8 cellular contexts compared by ENCODE assay signal in genomic region chr4:112321768-112322684, GRCh38. TPM values are rescaled to one million over a fixed set of nuclear protein-coding genes. Genes with fewer than 3 reads are reported as not detected.
DNase-seq lines count a peak whose midpoint lies in the region; ATAC-seq and TF ChIP-seq lines count a peak whose summit lies in the region.

No MANE protein-coding gene starts in this region.

- no peaks in the 10 kb centered on the region for H3K9me3 Mint-ChIP-seq in activated CD8-positive, alpha-beta T cell treated with anti-CD3 and anti-CD28 coated beads, Interleukin-2, amount 10 ng/mL, durations not matched to agents 7 days and 5 days (ENCODE audit: insufficient read depth)

- no peaks in the 10 kb centered on the region for H3K36me3 ChIP-seq in endocrine pancreas (ENCODE audit: control insufficient read depth, insufficient read depth, low read length)

- peaks cover 17% of the 10 kb centered on the region for H3K4me1 Mint-ChIP-seq in activated CD8-positive, alpha-beta T cell treated with anti-CD3 and anti-CD28 coated beads, Interleukin-2, amount 10 ng/mL, durations not matched to agents 7 days and 5 days (ENCODE audit: low read depth)

- H3K27me3 ChIP-seq in endocrine pancreas (ENCODE audit: control insufficient read depth, insufficient read depth, low read length), result no peaks in the 10 kb centered on the region

- H3K27me3 Mint-ChIP-seq in activated CD8-positive, alpha-beta T cell treated with anti-CD3 and anti-CD28 coated beads, Interleukin-2, amount 10 ng/mL, durations not matched to agents 7 days and 5 days (ENCODE audit: low read depth), result no peaks in the 10 kb centered on the region

- POLR2A ChIA-PET in activated CD8-positive, alpha-beta T cell treated with anti-CD3 and anti-CD28 coated beads, Interleukin-2, amount 10 ng/mL, durations not matched to agents 7 days and 5 days (lab: Charles Lee), result no interaction called here

- no peaks in the 10 kb centered on the region for H3K9me3 ChIP-seq in endocrine pancreas (ENCODE audit: control insufficient read depth, low read length)

- H3K27ac Mint-ChIP-seq in activated CD8-positive, alpha-beta T cell treated with anti-CD3 and anti-CD28 coated beads, Interleukin-2, amount 10 ng/mL, durations not matched to agents 7 days and 5 days, result no peak overlapping the region

- TF ChIP-seq CTCF in AG09309 (IDR thresholded peaks at IDR 0.05; ENCODE audit: control insufficient read depth, insufficient read depth, low read depth, low read length, missing control alignments) (peak; percentile 87), GM20000 (IDR thresholded peaks at IDR 0.05; ENCODE audit: extremely low read depth, missing control alignments) (peak; percentile 63)

- ATAC-seq in activated CD8-positive, alpha-beta T cell treated with anti-CD3 and anti-CD28 coated beads, Interleukin-2, amount 10 ng/mL, durations not matched to agents 7 days and 5 days, result peak; percentile 76
- ATAC-seq in GM21717 (IDR thresholded peaks at IDR 0.05; ENCODE audit: unreplicated experiment), result no peak

- H3K36me3 Mint-ChIP-seq in activated CD8-positive, alpha-beta T cell treated with anti-CD3 and anti-CD28 coated beads, Interleukin-2, amount 10 ng/mL, durations not matched to agents 7 days and 5 days (ENCODE audit: low read depth), result peaks cover 2% of the 10 kb centered on the region

- DNase-seq in AG09309 (ENCODE audit: low read depth) (no peak), GM20000 (ENCODE audit: low spot score) (peak; percentile 52), NCI-H69 (lab: John Stamatoyannopoulos, UW) (peak; percentile 68), mucosa of gallbladder (ENCODE audit: low spot score) (peak; percentile 65)
- peak; percentile 89 for DNase-seq in activated CD8-positive, alpha-beta T cell treated with anti-CD3 and anti-CD28 coated beads, Interleukin-2, amount 10 ng/mL, durations not matched to agents 7 days and 5 days
- peak; percentile 90 for DNase-seq in stimulated activated CD8-positive, alpha-beta memory T cell treated with anti-CD3 and anti-CD28 coated beads, Interleukin-4, amount 100 ng/mL, for 48 hours

- no peak overlapping the region for H3K9ac ChIP-seq in endocrine pancreas (ENCODE audit: control insufficient read depth, insufficient read depth, low read length)

- CTCF ChIA-PET in activated CD8-positive, alpha-beta T cell treated with anti-CD3 and anti-CD28 coated beads, Interleukin-2, amount 10 ng/mL, durations not matched to agents 7 days and 5 days (lab: Charles Lee), result interaction anchor here (0.6 to 2.3 kb wide), 24 partner anchors 10 to 616 kb away, joined by 3 to 10 read pairs (median 4); partner anchors contain the start of genes ALPK1 and TIFA

- no peak overlapping the region for H3K4me3 ChIP-seq in AG09309 (ENCODE audit: control insufficient read depth, low read depth, low read length)
- H3K4me3 ChIP-seq in endocrine pancreas (ENCODE audit: control insufficient read depth, insufficient read depth, low read length), result peak overlapping the region; percentile 12

- no peaks in the 10 kb centered on the region for H3K4me1 ChIP-seq in endocrine pancreas (ENCODE audit: control insufficient read depth, insufficient read depth, low read length)

- no peak overlapping the region for H3K4me3 Mint-ChIP-seq in activated CD8-positive, alpha-beta T cell treated with anti-CD3 and anti-CD28 coated beads, Interleukin-2, amount 10 ng/mL, durations not matched to agents 7 days and 5 days

RNA-seq across cellular contexts. Expression of gene ALPK1, which starts 24.9 kb away (rescaled TPM):
- total RNA-seq in activated CD8-positive, alpha-beta T cell treated with anti-CD3 and anti-CD28 coated beads, Interleukin-2, amount 10 ng/mL, durations not matched to agents 7 days and 5 days, result 10 to 100 TPM; 11.8 to 14.1 TPM
- total RNA-seq in mucosa of gallbladder, result 21.3 TPM

RNA-seq across cellular contexts. Expression of gene TIFA, which starts 36.3 kb away (rescaled TPM):
- 10 to 100 TPM; 23.8 to 24.4 TPM for total RNA-seq in activated CD8-positive, alpha-beta T cell treated with anti-CD3 and anti-CD28 coated beads, Interleukin-2, amount 10 ng/mL, durations not matched to agents 7 days and 5 days
- 9.6 TPM for total RNA-seq in mucosa of gallbladder
